1 cellular context compared by ENCODE assay signal in the genomic region with DNA sequence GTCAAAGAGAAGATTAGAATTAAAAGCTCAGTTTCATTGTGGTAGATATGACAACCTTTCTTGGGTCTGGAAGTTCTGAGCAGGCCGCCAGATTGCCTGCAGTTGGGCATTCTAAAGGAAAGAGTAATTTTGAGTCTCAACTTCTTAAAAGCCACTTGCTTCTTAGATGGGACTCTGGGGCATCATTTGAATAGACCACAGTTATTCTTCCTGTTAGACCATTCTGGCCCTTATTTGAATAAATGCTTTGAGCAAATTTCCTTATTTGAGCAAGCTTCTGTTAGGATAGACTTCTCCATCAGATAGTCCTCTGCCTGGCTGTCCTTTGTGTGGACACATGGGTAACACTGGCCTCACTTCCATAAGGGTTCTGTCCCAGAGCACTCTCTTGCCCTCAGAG.
TF ChIP-seq lines count a peak whose summit lies in the region.

No MANE protein-coding gene starts in this region.

TF ChIP-seq in GM12878, 131 proteins besides CTCF, POLR2A, EP300 and RAD21:
- TF ChIP-seq RUNX3 (IDR thresholded peaks at IDR 0.05; ENCODE audit: low read length) = peak; percentile 23; the same call in 1 of the 2 replicates
- TF ChIP-seq BRCA1 (IDR thresholded peaks at IDR 0.05; ENCODE audit: low read depth, low read length) = no peak
